Comparison of ENCODE assay signal across 1 cellular context in the genomic region with DNA sequence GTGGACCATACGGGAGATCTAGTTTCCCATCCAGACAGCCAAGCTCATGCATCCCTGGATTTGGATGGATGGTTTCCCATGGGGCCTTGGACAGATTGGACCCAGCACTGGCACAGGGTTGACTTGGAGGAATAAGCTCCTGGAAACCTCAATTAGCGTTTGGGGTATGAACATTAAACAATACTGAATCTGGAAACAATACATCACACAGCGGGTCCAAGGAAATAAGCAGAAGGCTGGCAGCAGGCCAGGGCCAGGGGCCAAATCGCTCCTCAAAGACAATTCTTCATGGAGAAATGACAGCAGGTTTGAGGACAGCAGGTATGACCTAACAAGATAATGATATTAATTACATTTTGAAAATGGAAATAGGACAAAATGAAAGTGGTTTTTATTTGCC.
TF ChIP-seq lines count a peak whose summit lies in the region.

No MANE protein-coding gene starts in this region.

TF ChIP-seq in SK-N-SH treated with all-trans-retinoic acid at 6 μM for 48 hours, 23 proteins besides CTCF, POLR2A, EP300 and RAD21 (continued from another document):
- TF ChIP-seq, protein P1, sequence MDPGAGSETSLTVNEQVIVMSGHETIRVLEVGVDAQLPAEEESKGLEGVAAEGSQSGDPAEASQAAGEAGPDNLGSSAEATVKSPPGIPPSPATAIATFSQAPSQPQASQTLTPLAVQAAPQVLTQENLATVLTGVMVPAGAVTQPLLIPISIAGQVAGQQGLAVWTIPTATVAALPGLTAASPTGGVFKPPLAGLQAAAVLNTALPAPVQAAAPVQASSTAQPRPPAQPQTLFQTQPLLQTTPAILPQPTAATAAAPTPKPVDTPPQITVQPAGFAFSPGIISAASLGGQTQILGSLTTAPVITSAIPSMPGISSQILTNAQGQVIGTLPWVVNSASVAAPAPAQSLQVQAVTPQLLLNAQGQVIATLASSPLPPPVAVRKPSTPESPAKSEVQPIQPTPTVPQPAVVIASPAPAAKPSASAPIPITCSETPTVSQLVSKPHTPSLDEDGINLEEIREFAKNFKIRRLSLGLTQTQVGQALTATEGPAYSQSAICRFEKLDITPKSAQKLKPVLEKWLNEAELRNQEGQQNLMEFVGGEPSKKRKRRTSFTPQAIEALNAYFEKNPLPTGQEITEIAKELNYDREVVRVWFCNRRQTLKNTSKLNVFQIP (CRISPR knock-in tag; IDR thresholded peaks at IDR 0.05; ENCODE audit: borderline replicate concordance, low read depth) = no peak
- no peak for TF ChIP-seq ZC3H10 (CRISPR knock-in tag; IDR thresholded peaks at IDR 0.05)
- TF ChIP-seq TOX (CRISPR knock-in tag; IDR thresholded peaks at IDR 0.05; ENCODE audit: borderline replicate concordance) = no peak
